ENCODE assay signal across 20 cellular contexts in genomic region chr5:5025098-5025773, GRCh38.
DNase-seq lines count a peak whose midpoint lies in the region; ATAC-seq and TF ChIP-seq lines count a peak whose summit lies in the region.
"Had no signal": no experiment of that assay in that cellular context is flagged by ENCODE, and none has a peak within 500 bp of the region (broad histone marks: within the 10 kb centered on the region; RNA-seq: fewer than 3 reads in every experiment).

No MANE protein-coding gene starts in this region.

- H3K4me3 ChIP-seq in BLaER1, result no peak overlapping the region
- H3K4me3 ChIP-seq in RWPE2 (ENCODE audit: severe bottlenecking), result peak overlapping the region; percentile 4
- H3K4me3 ChIP-seq in fibroblast of villous mesenchyme (ENCODE audit: low read depth, low read length), result peak overlapping the region; percentile 62
- H3K4me3 ChIP-seq: breast epithelium, pancreas, tibial nerve had no signal

- peak; percentile 23 for ATAC-seq in GM19324 (IDR thresholded peaks at IDR 0.05; ENCODE audit: low FRiP score, unreplicated experiment)
- ATAC-seq in RWPE2 (ENCODE audit: low read depth), result no peak
- no peak for ATAC-seq in HG02852 (IDR thresholded peaks at IDR 0.05; ENCODE audit: unreplicated experiment)
- ATAC-seq: foreskin keratinocyte; naive thymus-derived CD4-positive, alpha-beta T cell; pancreas; sciatic nerve had no signal

- H3K27me3 ChIP-seq in BLaER1, result no peaks in the 10 kb centered on the region
- H3K27me3 ChIP-seq in RWPE2 (ENCODE audit: insufficient read depth, poor library complexity, severe bottlenecking), result peaks cover 5% of the 10 kb centered on the region
- H3K27me3 ChIP-seq: breast epithelium, foreskin keratinocyte, tibial nerve had no signal

- H4K20me1 ChIP-seq in BLaER1, result no peaks in the 10 kb centered on the region

- H3K36me3 ChIP-seq in BLaER1 (no peaks in the 10 kb centered on the region), RWPE2 (ENCODE audit: low read depth) (no peaks in the 10 kb centered on the region)
- H3K36me3 ChIP-seq: breast epithelium, pancreas, tibial nerve had no signal

- H3K9me3 ChIP-seq in BLaER1 (peaks cover 5% of the 10 kb centered on the region; the same call in 1 of the 2 replicates), RWPE2 (ENCODE audit: severe bottlenecking) (no peaks in the 10 kb centered on the region)
- H3K9me3 ChIP-seq: breast epithelium, pancreas, tibial nerve had no signal

- no peak for DNase-seq in RWPE2 (ENCODE audit: low spot score)
- DNase-seq in fibroblast of villous mesenchyme (ENCODE audit: low read depth), result no peak
- DNase-seq in cerebellum (ENCODE audit: low spot score), result no peak
- no peak for DNase-seq in mucosa of gallbladder (ENCODE audit: low spot score)
- DNase-seq: activated B cell treated with CpG ODN at 0.5 μM for 24 hours; activated CD8-positive, alpha-beta memory T cell treated with anti-CD3 and anti-CD28 coated beads for 24 hours; foreskin keratinocyte; GDM1; H7; hypothalamus; NCI-H446; pancreas; stimulated activated naive B cell treated with anti-CD40 and anti-IgM and Interleukin-4, amounts not matched to agents 10 μg/mL and 1 μg/mL and 100 μg/mL, for 72 hours had no signal

- TF ChIP-seq CTCF in RWPE2 (IDR thresholded peaks at IDR 0.05; ENCODE audit: poor library complexity, severe bottlenecking) (no peak), fibroblast of villous mesenchyme (IDR thresholded peaks at IDR 0.05; ENCODE audit: insufficient read depth, low read depth, low read length) (no peak)

- peak overlapping the region; percentile 22 for H3K4me2 ChIP-seq in BLaER1

- H3K4me1 ChIP-seq in BLaER1 (peaks cover 10% of the 10 kb centered on the region; the same call in 1 of the 2 replicates), RWPE2 (ENCODE audit: insufficient read depth, poor library complexity, severe bottlenecking) (no peaks in the 10 kb centered on the region)
- H3K4me1 ChIP-seq: breast epithelium, foreskin keratinocyte, pancreas, tibial nerve had no signal

- H3K9ac ChIP-seq in BLaER1, result no peak overlapping the region

- no peak overlapping the region for H3K27ac ChIP-seq in BLaER1
- H3K27ac ChIP-seq in RWPE2 (ENCODE audit: poor library complexity, severe bottlenecking), result no peak overlapping the region
- H3K27ac ChIP-seq: breast epithelium, foreskin keratinocyte, pancreas, tibial nerve had no signal
